11 cellular contexts compared by ENCODE assay signal in the genomic region with DNA sequence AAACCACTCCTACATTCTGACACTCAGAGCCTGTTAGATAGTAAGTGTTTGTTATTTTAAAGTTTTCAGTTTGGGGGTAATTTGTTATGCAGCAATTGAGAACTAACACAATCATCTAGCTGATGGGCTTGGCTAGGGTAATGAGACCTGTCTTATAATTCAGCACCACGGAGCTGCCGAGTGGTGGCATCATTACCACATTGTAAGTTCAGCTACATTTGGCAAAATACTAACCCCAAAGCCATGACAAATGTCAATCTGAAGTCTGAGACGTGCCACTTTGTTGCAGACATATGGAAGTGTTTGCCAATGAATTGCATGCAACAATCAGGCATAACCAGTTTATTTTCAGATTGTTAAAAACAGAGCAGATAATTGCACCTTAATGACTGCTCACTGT. TPM values are rescaled to one million over a fixed set of nuclear protein-coding genes. Genes with fewer than 3 reads are reported as not detected.
DNase-seq lines count a peak whose midpoint lies in the region; ATAC-seq and TF ChIP-seq lines count a peak whose summit lies in the region.
"Had no signal": no experiment of that assay in that cellular context is flagged by ENCODE, and none has a peak within 500 bp of the region (broad histone marks: within the 10 kb centered on the region; RNA-seq: fewer than 3 reads in every experiment).

No MANE protein-coding gene starts in this region.

- no peaks in the 10 kb centered on the region for H3K9me3 ChIP-seq in Panc1 (ENCODE audit: control insufficient read depth, insufficient read depth, low read depth, low read length)
- H3K9me3 ChIP-seq: body of pancreas had no signal

- TF ChIP-seq CTCF in Panc1 (IDR thresholded peaks at IDR 0.05): peak; percentile 75

- ATAC-seq in Panc1 (peak; percentile 78), HG03097 (IDR thresholded peaks at IDR 0.05; ENCODE audit: low FRiP score, unreplicated experiment) (no peak)
- ATAC-seq in stimulated activated memory B cell treated with anti-CD40 and anti-IgM and Interleukin-4, amounts not matched to agents 10 μg/mL and 1 μg/mL and 100 μg/mL, for 72 hours: no peak
- ATAC-seq: body of pancreas had no signal

- no peaks in the 10 kb centered on the region for H3K4me1 ChIP-seq in Panc1 (ENCODE audit: control insufficient read depth, insufficient read depth, low read length)
- H3K4me1 ChIP-seq: body of pancreas had no signal

- no TSS peak for BruUV-seq in Panc1 (replicated peaks; lab: Mats Ljungman, UMichigan)

- H3K36me3 Mint-ChIP-seq in stimulated activated memory B cell treated with anti-CD40 and anti-IgM and Interleukin-4, amounts not matched to agents 10 μg/mL and 1 μg/mL and 100 μg/mL, for 72 hours: peaks cover 79% of the 10 kb centered on the region
- H3K36me3 Mint-ChIP-seq: type B pancreatic cell had no signal

- H3K36me3 ChIP-seq in Panc1 (ENCODE audit: control insufficient read depth, insufficient read depth, low read length): no peaks in the 10 kb centered on the region

- in situ Hi-C loops in Panc1 (cut with HindIII; ENCODE audit: low pct_unique_long_range_greater_than_20kb, low sequenced_read_pairs): no loop called here

- no peaks in the 10 kb centered on the region for H3K9me3 Mint-ChIP-seq in stimulated activated memory B cell treated with anti-CD40 and anti-IgM and Interleukin-4, amounts not matched to agents 10 μg/mL and 1 μg/mL and 100 μg/mL, for 72 hours
- H3K9me3 Mint-ChIP-seq: type B pancreatic cell had no signal

- DNase-seq in DMS 273 (lab: John Stamatoyannopoulos, UW; ENCODE audit: unreplicated experiment): peak; percentile 56
- no peak for DNase-seq in DMS 273 treated with DMSO at 0.1 percent for 48 hours (lab: John Stamatoyannopoulos, UW)
- no peak for DNase-seq in Panc1 (ENCODE audit: low read depth, low spot score)
- DNase-seq in globus pallidus (ENCODE audit: low spot score): peak; percentile 86
- DNase-seq in pons (ENCODE audit: low spot score): peak; percentile 87
- no peak for DNase-seq in effector CD4-positive, alpha-beta T cell
- DNase-seq: body of pancreas had no signal

- H3K27me3 Mint-ChIP-seq in stimulated activated memory B cell treated with anti-CD40 and anti-IgM and Interleukin-4, amounts not matched to agents 10 μg/mL and 1 μg/mL and 100 μg/mL, for 72 hours: no peaks in the 10 kb centered on the region

- intact Hi-C loops in Panc1 (cut with micrococcal nuclease; ENCODE audit: unreplicated experiment): loop anchor here (5.0 kb wide), 1 partner anchor 265 kb away; no protein-coding TSS in a partner anchor

- POLR2A ChIA-PET in Panc1 (lab: Charles Lee): no interaction called here

- CTCF ChIA-PET in Panc1 (lab: Charles Lee): interaction anchor here (1.0 to 1.9 kb wide), 4 partner anchors 23 to 264 kb away, joined by 3 to 6 read pairs (median 5); no protein-coding TSS in a partner anchor

- H3K4me3 Mint-ChIP-seq in stimulated activated memory B cell treated with anti-CD40 and anti-IgM and Interleukin-4, amounts not matched to agents 10 μg/mL and 1 μg/mL and 100 μg/mL, for 72 hours: no peak overlapping the region
- H3K4me3 Mint-ChIP-seq: type B pancreatic cell had no signal

- no peak overlapping the region for H3K27ac Mint-ChIP-seq in stimulated activated memory B cell treated with anti-CD40 and anti-IgM and Interleukin-4, amounts not matched to agents 10 μg/mL and 1 μg/mL and 100 μg/mL, for 72 hours
- H3K27ac Mint-ChIP-seq: type B pancreatic cell had no signal

- peaks cover 20% of the 10 kb centered on the region for H3K4me1 Mint-ChIP-seq in stimulated activated memory B cell treated with anti-CD40 and anti-IgM and Interleukin-4, amounts not matched to agents 10 μg/mL and 1 μg/mL and 100 μg/mL, for 72 hours

- no peak overlapping the region for H3K4me3 ChIP-seq in Panc1 (ENCODE audit: low read depth in 2 of 2, low read length in 2 of 2)
- H3K4me3 ChIP-seq: body of pancreas had no signal

- H3K27ac ChIP-seq in Panc1 (ENCODE audit: low read length): no peak overlapping the region
- H3K27ac ChIP-seq: body of pancreas had no signal

- H3K27me3 ChIP-seq in Panc1 (ENCODE audit: control insufficient read depth, insufficient read depth, low read length): no peaks in the 10 kb centered on the region
- H3K27me3 ChIP-seq: body of pancreas had no signal

RNA-seq across cellular contexts. Expression of a gene that starts 52.7 kb away (rescaled TPM):
- 0.03 TPM for total RNA-seq in Panc1 (2021; ENCODE audit: unreplicated experiment)
- polyA plus RNA-seq in Panc1 (2012; ENCODE audit: insufficient read length): 0.08 TPM
- total RNA-seq: A172 had no signal

Comparison
In these comparisons a context has a peak if more than half of its experiments do, and no peak if none do; other contexts are left out.
1. DNase-seq: peak in DMS 273 (single experiment), globus pallidus (single experiment) and pons (single experiment); none in DMS 273 treated with DMSO at 0.1 percent for 48 hours (single experiment), Panc1 (single experiment) and effector CD4-positive, alpha-beta T cell (single experiment).